Comparison of ENCODE assay signal across 7 cellular contexts in genomic region chr5:133170756-133171387, GRCh38.
DNase-seq lines count a peak whose midpoint lies in the region; ATAC-seq lines count a peak whose summit lies in the region.
"Not testable (repeated sequence)": the region's sequence is repeated elsewhere in the genome, so short reads cannot be mapped to it uniquely, and the experiment has no call there.

No MANE protein-coding gene starts in this region.

- H3K36me3 ChIP-seq in naive thymus-derived CD4-positive, alpha-beta T cell (ENCODE audit: control insufficient read depth in 2 of 3, insufficient read depth in 3 of 3, low read length in 3 of 3): not testable (repeated sequence)

- CTCF ChIA-PET in naive thymus-derived CD4-positive, alpha-beta T cell (lab: Charles Lee): interaction anchor here (0.8 to 1.6 kb wide), 3 partner anchors 48 to 120 kb away, joined by 3 to 4 read pairs (median 3); no protein-coding TSS in a partner anchor

- H3K27ac Mint-ChIP-seq in activated naive CD4-positive, alpha-beta T cell treated with anti-CD3 and anti-CD28 coated beads, Interleukin-2, amount 50 U/mL, for 24 hours: peak overlapping the region; percentile 64
- H3K27ac Mint-ChIP-seq in naive thymus-derived CD4-positive, alpha-beta T cell: peak overlapping the region; percentile 77 to 97 (median 88)

- H3K36me3 Mint-ChIP-seq in activated naive CD4-positive, alpha-beta T cell treated with anti-CD3 and anti-CD28 coated beads, Interleukin-2, amount 50 U/mL, for 24 hours: not testable (repeated sequence)
- peaks cover 10 to 27% (median 20%) of the 10 kb centered on the region in 5 donors for H3K36me3 Mint-ChIP-seq in naive thymus-derived CD4-positive, alpha-beta T cell

- H3K9me3 ChIP-seq in naive thymus-derived CD4-positive, alpha-beta T cell (ENCODE audit: control insufficient read depth in 2 of 3, low read length in 3 of 3): not testable (repeated sequence)

- peak overlapping the region; percentile 69 for H3K4me3 Mint-ChIP-seq in activated naive CD4-positive, alpha-beta T cell treated with anti-CD3 and anti-CD28 coated beads, Interleukin-2, amount 50 U/mL, for 24 hours
- peak overlapping the region; percentile 75 to 87 (median 82) for H3K4me3 Mint-ChIP-seq in naive thymus-derived CD4-positive, alpha-beta T cell

- not testable (repeated sequence) for H3K27me3 Mint-ChIP-seq in activated naive CD4-positive, alpha-beta T cell treated with anti-CD3 and anti-CD28 coated beads, Interleukin-2, amount 50 U/mL, for 24 hours
- peaks cover 0 to 30% (median 0%) of the 10 kb centered on the region in 5 donors for H3K27me3 Mint-ChIP-seq in naive thymus-derived CD4-positive, alpha-beta T cell

- peak; percentile 80 for ATAC-seq in naive thymus-derived CD4-positive, alpha-beta T cell

- H3K4me1 ChIP-seq in naive thymus-derived CD4-positive, alpha-beta T cell (ENCODE audit: control insufficient read depth in 2 of 2, insufficient read depth in 2 of 2, low read length in 2 of 2): not testable (repeated sequence)

- not testable (repeated sequence) for H3K9me3 Mint-ChIP-seq in activated naive CD4-positive, alpha-beta T cell treated with anti-CD3 and anti-CD28 coated beads, Interleukin-2, amount 50 U/mL, for 24 hours
- peaks cover 7 to 43% (median 24%) of the 10 kb centered on the region in 11 donors for H3K9me3 Mint-ChIP-seq in naive thymus-derived CD4-positive, alpha-beta T cell

- H3K4me1 Mint-ChIP-seq in activated naive CD4-positive, alpha-beta T cell treated with anti-CD3 and anti-CD28 coated beads, Interleukin-2, amount 50 U/mL, for 24 hours: peaks cover 29% of the 10 kb centered on the region
- H3K4me1 Mint-ChIP-seq in naive thymus-derived CD4-positive, alpha-beta T cell: peaks cover 9 to 57% (median 35%) of the 10 kb centered on the region in 7 donors

- DNase-seq in Jurkat, Clone E6-1 (ENCODE audit: low read depth, low spot score): peak; percentile 88
- peak; percentile 57 for DNase-seq in NCI-H748 treated with DMSO at 0.1 percent for 48 hours (lab: John Stamatoyannopoulos, UW)
- peak; percentile 51 for DNase-seq in activated CD4-positive, alpha-beta T cell treated with anti-CD3 and anti-CD28 coated beads for 1 hour
- DNase-seq in activated T-cell treated with anti-CD3 and anti-CD28 coated beads for 24 hours (ENCODE audit: low read depth): peak; percentile 20
- peak; percentile 33 to 95 (median 91) for DNase-seq in naive thymus-derived CD4-positive, alpha-beta T cell
- DNase-seq in stimulated activated CD4-positive, alpha-beta T cell treated with anti-CD3 and anti-CD28 coated beads, TNF-alpha, amount 100 ng/mL, for 48 hours (ENCODE audit: low read depth in 3 of 3): peak in 2 of 3 donors; percentile 9 to 20

- not testable (repeated sequence) for H3K27me3 ChIP-seq in naive thymus-derived CD4-positive, alpha-beta T cell (ENCODE audit: control insufficient read depth in 2 of 2, insufficient read depth in 2 of 2, low read length in 2 of 2)

- H3K4me3 ChIP-seq in Jurkat, Clone E6-1 (ENCODE audit: low read length): peak overlapping the region; percentile 29
- H3K4me3 ChIP-seq in naive thymus-derived CD4-positive, alpha-beta T cell (ENCODE audit: low read length): peak overlapping the region; percentile 16

- POLR2A ChIA-PET in naive thymus-derived CD4-positive, alpha-beta T cell (lab: Charles Lee): interaction anchor here (0.6 to 2.0 kb wide), 6 partner anchors 23 to 119 kb away, joined by 3 to 8 read pairs (median 4); partner anchors contain the start of gene HSPA4

- H3K27ac ChIP-seq in naive thymus-derived CD4-positive, alpha-beta T cell (ENCODE audit: low read depth, low read length): peak overlapping the region; percentile 28

- intact Hi-C loops in naive thymus-derived CD4-positive, alpha-beta T cell (cut with micrococcal nuclease): loop anchor here in 1 of 2 donors (1.0 kb wide), 3 partner anchors 60 to 834 kb away; no protein-coding TSS in a partner anchor

Comparison
In these comparisons a context has a peak if more than half of its experiments do, and no peak if none do; other contexts are left out.
1. Peak in every context shown above with its lines: DNase-seq, ATAC-seq, H3K4me3 ChIP-seq and H3K27ac ChIP-seq.
2. DNase-seq: peak in every context shown above with its lines; median percentile 91 in naive thymus-derived CD4-positive, alpha-beta T cell; 88 in Jurkat, Clone E6-1; 57 in NCI-H748 treated with DMSO at 0.1 percent for 48 hours; 51 in activated CD4-positive, alpha-beta T cell treated with anti-CD3 and anti-CD28 coated beads for 1 hour; 20 in activated T-cell treated with anti-CD3 and anti-CD28 coated beads for 24 hours; 14 in stimulated activated CD4-positive, alpha-beta T cell treated with anti-CD3 and anti-CD28 coated beads, TNF-alpha, amount 100 ng/mL, for 48 hours.